Comparison of ENCODE assay signal across 9 cellular contexts in the genomic region with DNA sequence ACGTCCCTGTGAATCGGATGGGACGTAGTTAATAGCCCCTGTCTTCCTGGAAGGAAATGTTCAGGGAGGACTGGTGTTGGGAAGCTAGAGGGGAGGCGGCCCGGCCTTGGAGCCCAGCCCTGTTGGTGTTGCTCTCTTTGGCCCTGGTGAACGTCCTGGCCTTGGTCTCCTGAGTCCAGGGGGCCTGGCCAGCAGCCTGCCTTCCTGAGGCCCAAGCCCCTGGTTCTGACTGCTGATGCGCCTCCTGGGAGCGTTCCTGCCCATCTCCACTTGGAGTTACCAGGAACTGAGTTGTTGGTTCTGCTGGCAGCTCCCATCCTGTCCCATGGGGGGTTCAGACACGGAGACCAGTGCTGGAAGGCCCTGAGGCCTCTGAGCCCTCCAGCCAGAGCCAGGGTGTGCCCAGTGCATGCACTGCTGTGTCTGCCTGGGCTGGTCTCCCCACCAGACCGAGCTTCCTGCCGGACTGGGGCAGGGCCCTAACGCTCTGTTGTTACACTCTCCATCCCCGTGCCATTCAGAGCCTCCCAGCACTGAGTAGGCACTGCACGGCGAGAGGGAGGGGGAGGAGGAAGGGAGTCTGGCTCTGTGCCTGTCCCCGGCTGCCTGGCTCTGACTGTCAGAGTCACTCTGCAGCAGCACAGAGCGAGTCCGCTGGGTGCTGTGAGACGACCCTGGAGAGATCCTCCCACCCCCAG.
DNase-seq lines count a peak whose midpoint lies in the region; ATAC-seq and TF ChIP-seq lines count a peak whose summit lies in the region.
"Had no signal": no experiment of that assay in that cellular context is flagged by ENCODE, and none has a peak within 500 bp of the region (broad histone marks: within the 10 kb centered on the region; RNA-seq: fewer than 3 reads in every experiment).

No MANE protein-coding gene starts in this region.

- no peak for TF ChIP-seq CTCF in BE2C (IDR thresholded peaks at IDR 0.05; ENCODE audit: low read depth, low read length)
- TF ChIP-seq CTCF in heart right ventricle (IDR thresholded peaks at IDR 0.05), result no peak
- TF ChIP-seq CTCF in CD14-positive monocyte (IDR thresholded peaks at IDR 0.05), result no peak

- no peak overlapping the region for H3K4me3 Mint-ChIP-seq in CD14-positive monocyte

- H3K4me1 ChIP-seq in BE2C, result peaks cover 14% of the 10 kb centered on the region
- peaks cover 7 to 37% (median 27%) of the 10 kb centered on the region in 9 donors for H3K4me1 ChIP-seq in heart right ventricle

- ATAC-seq in heart right ventricle, result peak; percentile 74 to 94 (median 84)
- ATAC-seq in GM19035 (IDR thresholded peaks at IDR 0.05; ENCODE audit: unreplicated experiment), result no peak
- no peak for ATAC-seq in GM18909 (IDR thresholded peaks at IDR 0.05; ENCODE audit: poor library complexity, unreplicated experiment)
- no peak for ATAC-seq in HG03520 (IDR thresholded peaks at IDR 0.05; ENCODE audit: unreplicated experiment)

- intact Hi-C loops in heart right ventricle (cut with DNase I), result no loop called here
- intact Hi-C loops in CD14-positive monocyte (cut with micrococcal nuclease), result no loop called here

- H3K36me3 Mint-ChIP-seq in CD14-positive monocyte, result no peaks in the 10 kb centered on the region

- DNase-seq in BE2C (peak; percentile 63), SK-N-DZ (ENCODE audit: low spot score) (peak; percentile 8), heart right ventricle (peak; percentile 57 to 65), pons (ENCODE audit: low spot score) (peak; percentile 79), CD14-positive monocyte (ENCODE audit: low spot score) (no peak)
- DNase-seq: NK-92 treated with Interleukin-12 subunit alpha and Interleukin-12 subunit beta, amount 100 ng/mL, for 24 hours had no signal

- H3K4me1 Mint-ChIP-seq in CD14-positive monocyte, result no peaks in the 10 kb centered on the region

- H3K4me3 ChIP-seq in BE2C (ENCODE audit: low read depth, low read length) (no peak overlapping the region), heart right ventricle (peak overlapping the region in 3 of 10 donors; percentile 5 to 18 (median 10))

- peak overlapping the region; percentile 68 to 90 (median 80) for H3K27ac ChIP-seq in heart right ventricle

- peaks cover 1 to 4% (median 2%) of the 10 kb centered on the region in 3 donors for H3K27me3 Mint-ChIP-seq in CD14-positive monocyte (ENCODE audit: low read depth in 3 of 3)

- H3K27me3 ChIP-seq in BE2C (no peaks in the 10 kb centered on the region), heart right ventricle (no peaks in the 10 kb centered on the region)

- no peaks in the 10 kb centered on the region for H3K9me3 ChIP-seq in BE2C
- H3K9me3 ChIP-seq in heart right ventricle, result no peaks in the 10 kb centered on the region

- peaks cover 0 to 4% (median 0%) of the 10 kb centered on the region in 7 donors for H3K9me3 Mint-ChIP-seq in CD14-positive monocyte

- H3K36me3 ChIP-seq in BE2C (no peaks in the 10 kb centered on the region), heart right ventricle (no peaks in the 10 kb centered on the region)

- WGBS in heart right ventricle, 2 donors, result 25 to 34% methylated on average over 19 of the region's 19 CpGs

- H3K27ac Mint-ChIP-seq in CD14-positive monocyte, result no peak overlapping the region

Comparison
In these comparisons a context has a peak if more than half of its experiments do, and no peak if none do; other contexts are left out.
1. ATAC-seq: peak in heart right ventricle (8 of 8); none in GM19035 (single experiment), GM18909 (single experiment) and HG03520 (single experiment).